10 cellular contexts compared by ENCODE assay signal in genomic region chr1:229664133-229664689, GRCh38. TPM values are rescaled to one million over a fixed set of nuclear protein-coding genes. Genes with fewer than 3 reads are reported as not detected.
DNase-seq lines count a peak whose midpoint lies in the region; ATAC-seq and TF ChIP-seq lines count a peak whose summit lies in the region.
"Had no signal": no experiment of that assay in that cellular context is flagged by ENCODE, and none has a peak within 500 bp of the region (broad histone marks: within the 10 kb centered on the region; RNA-seq: fewer than 3 reads in every experiment).

No MANE protein-coding gene starts in this region.

- TF ChIP-seq CTCF in colonic mucosa (IDR thresholded peaks at IDR 0.05): no peak

- H3K9me3 ChIP-seq in colonic mucosa: no peaks in the 10 kb centered on the region
- H3K9me3 ChIP-seq: ovary had no signal

- H3K27me3 ChIP-seq in colonic mucosa: no peaks in the 10 kb centered on the region
- H3K27me3 ChIP-seq: ovary had no signal

- no peak overlapping the region for H3K9ac ChIP-seq in colonic mucosa (ENCODE audit: low read depth in 2 of 2, low read length in 2 of 2)

- H3K36me3 ChIP-seq in colonic mucosa: peaks cover 4% of the 10 kb centered on the region
- H3K36me3 ChIP-seq: ovary had no signal

- no peak overlapping the region for H3K4me3 ChIP-seq in colonic mucosa
- H3K4me3 ChIP-seq: ovary had no signal

- H3K27ac ChIP-seq in angular gyrus (ENCODE audit: low read depth, low read length): peak overlapping the region; percentile 93
- no peak overlapping the region for H3K27ac ChIP-seq in colonic mucosa
- H3K27ac ChIP-seq: 22Rv1, ovary had no signal

- intact Hi-C loops in colonic mucosa (cut with DNase I): loop anchor here (5.0 to 10.0 kb wide), 3 partner anchors 121 to 648 kb away; no protein-coding TSS in a partner anchor

- no peak for ATAC-seq in HG02588 (IDR thresholded peaks at IDR 0.05; ENCODE audit: unreplicated experiment)

- DNase-seq in DMS 273 (lab: John Stamatoyannopoulos, UW; ENCODE audit: unreplicated experiment) (peak; percentile 50), DMS 273 treated with DMSO at 0.1 percent for 48 hours (lab: John Stamatoyannopoulos, UW) (no peak), T-helper 1 cell (peak; percentile 28 to 77 (median 46)), colonic mucosa (no peak), MV-4-11 (lab: John Stamatoyannopoulos, UW) (no peak)
- peak; percentile 75 to 85 for DNase-seq in stimulated activated CD4-positive, alpha-beta T cell treated with anti-CD3 and anti-CD28 coated beads, Interleukin-12 subunit alpha, Interleukin-12 subunit beta, amount 100 ng/mL, for 24 hours (ENCODE audit: low read depth in 2 of 2)

- H3K4me1 ChIP-seq in colonic mucosa: no peaks in the 10 kb centered on the region

RNA-seq across cellular contexts. Expression of gene URB2, which starts 38.2 kb away (rescaled TPM):
- total RNA-seq in colonic mucosa: 1 to 10 TPM; 5.7 to 10.0 TPM

RNA-seq across cellular contexts. Expression of gene TAF5L, which starts 38.3 kb away (rescaled TPM):
- total RNA-seq in colonic mucosa: 10 to 100 TPM; 20.9 to 24.3 TPM

Comparison
In these comparisons a context has a peak if more than half of its experiments do, and no peak if none do; other contexts are left out.
1. DNase-seq: peak in DMS 273 (single experiment), T-helper 1 cell (5 of 5) and stimulated activated CD4-positive, alpha-beta T cell treated with anti-CD3 and anti-CD28 coated beads, Interleukin-12 subunit alpha, Interleukin-12 subunit beta, amount 100 ng/mL, for 24 hours (2 of 2); none in DMS 273 treated with DMSO at 0.1 percent for 48 hours (single experiment), colonic mucosa (single experiment) and MV-4-11 (single experiment).